ENCODE assay signal across 8 cellular contexts in genomic region chr10:89217057-89217990, GRCh38. TPM values are rescaled to one million over a fixed set of nuclear protein-coding genes. Genes with fewer than 3 reads are reported as not detected.
A peak's percentile ranks its signal among the peaks of the same experiment; 100 is the strongest.
DNase-seq lines count a peak whose midpoint lies in the region; ATAC-seq, FAIRE-seq and TF ChIP-seq lines count a peak whose summit lies in the region.

No MANE protein-coding gene starts in this region.

- ATAC-seq in CD4-positive, alpha-beta T cell (ENCODE audit: poor library complexity), result peak; percentile 69

- peak; percentile 39 to 60 (median 56) for DNase-seq in CD4-positive, alpha-beta T cell
- DNase-seq in HTR-8/SVneo (ENCODE audit: insufficient read length, low spot score), result peak; percentile 28
- no peak for DNase-seq in RWPE1 (ENCODE audit: low spot score)
- DNase-seq in activated effector memory CD4-positive, alpha-beta T cell treated with Interleukin-2 at 50 U/mL for 16 hours, result peak; percentile 31
- no peak for DNase-seq in frontal cortex (ENCODE audit: low spot score in 2 of 2)
- no peak for DNase-seq in progenitor cell of endocrine pancreas (ENCODE audit: low spot score, unreplicated experiment)
- DNase-seq in vagina (ENCODE audit: extremely low spot score in 2 of 2), result no peak
- no peak for DNase-seq in islet precursor cell

- intact Hi-C loops in CD4-positive, alpha-beta T cell (cut with DNase I, micrococcal nuclease), result loop anchor here (1.0 to 10.0 kb wide), 7 partner anchors 282 to 653 kb away; no protein-coding TSS in a partner anchor
- intact Hi-C loops in vagina (cut with DNase I), result loop anchor here (10.0 kb wide), 1 partner anchor 383 kb away; no protein-coding TSS in a partner anchor

- CTCF ChIA-PET in CD4-positive, alpha-beta T cell (lab: Charles Lee), result interaction anchor here (0.6 to 2.4 kb wide), 8 partner anchors 10 to 426 kb away, joined by 3 to 8 read pairs (median 4); partner anchors contain the start of genes CH25H and LIPA
- CTCF ChIA-PET in RWPE1 (lab: Yijun Ruan, JAX), result interaction anchor here (0.6 to 2.0 kb wide), 17 partner anchors 10 to 1590 kb away, joined by 3 to 17 read pairs (median 4); partner anchors contain the start of genes CH25H and FAS

- H3K4me3 Mint-ChIP-seq in CD4-positive, alpha-beta T cell, result no peak overlapping the region
- H3K4me3 Mint-ChIP-seq in progenitor cell of endocrine pancreas (ENCODE audit: low read depth), result no peak overlapping the region

- peaks cover 58% of the 10 kb centered on the region for H3K36me3 Mint-ChIP-seq in CD4-positive, alpha-beta T cell (ENCODE audit: low read depth)
- H3K36me3 Mint-ChIP-seq in progenitor cell of endocrine pancreas (ENCODE audit: insufficient read depth), result no peaks in the 10 kb centered on the region

- TF ChIP-seq CTCF in CD4-positive, alpha-beta T cell (IDR thresholded peaks at IDR 0.05), result peak; percentile 77
- peak; percentile 60 for TF ChIP-seq CTCF in RWPE1 (conservative IDR thresholded peaks at IDR 0.05; ENCODE audit: low read depth)
- TF ChIP-seq CTCF in progenitor cell of endocrine pancreas (IDR thresholded peaks at IDR 0.05; ENCODE audit: unreplicated experiment), result peak; percentile 84
- peak; percentile 51 to 79 (median 63) for TF ChIP-seq CTCF in vagina (IDR thresholded peaks at IDR 0.05)

- no peaks in the 10 kb centered on the region for H3K9me3 Mint-ChIP-seq in CD4-positive, alpha-beta T cell
- H3K9me3 Mint-ChIP-seq in progenitor cell of endocrine pancreas (ENCODE audit: low read depth), result no peaks in the 10 kb centered on the region

- H3K27me3 ChIP-seq in CD4-positive, alpha-beta T cell (ENCODE audit: control insufficient read depth, insufficient read depth, low read length), result no peaks in the 10 kb centered on the region
- no peaks in the 10 kb centered on the region for H3K27me3 ChIP-seq in vagina

- POLR2A ChIA-PET in CD4-positive, alpha-beta T cell (lab: Charles Lee), result interaction anchor here (1.1 to 1.6 kb wide), 4 partner anchors 84 to 337 kb away, joined by 3 to 5 read pairs (median 4); partner anchors contain the start of genes IFIT2 and STAMBPL1
- POLR2A ChIA-PET in RWPE1 (lab: Yijun Ruan, JAX; ENCODE audit: low non-redundant PET), result no interaction called here

- no peak overlapping the region for H3K27ac ChIP-seq in CD4-positive, alpha-beta T cell (ENCODE audit: low read depth, low read length)
- no peak overlapping the region for H3K27ac ChIP-seq in RWPE1
- H3K27ac ChIP-seq in vagina, result peak overlapping the region; percentile 30

- no peaks in the 10 kb centered on the region for H3K9me3 ChIP-seq in CD4-positive, alpha-beta T cell (ENCODE audit: control insufficient read depth, low read length)
- H3K9me3 ChIP-seq in vagina, result no peaks in the 10 kb centered on the region

- H3K4me3 ChIP-seq in vagina, result no peak overlapping the region

- FAIRE-seq in HTR-8/SVneo (lab: Jason Lieb, UNC), result peak; percentile 60
- peak; percentile 99 for FAIRE-seq in frontal cortex (lab: Jason Lieb, UNC)

- H3K4me1 Mint-ChIP-seq in CD4-positive, alpha-beta T cell (ENCODE audit: low read depth), result peaks cover 10% of the 10 kb centered on the region
- H3K4me1 Mint-ChIP-seq in progenitor cell of endocrine pancreas (ENCODE audit: low read depth), result peaks cover 6% of the 10 kb centered on the region

- H3K36me3 ChIP-seq in vagina, result peaks cover 0 to 6% of the 10 kb centered on the region in 2 donors

- peaks cover 28% of the 10 kb centered on the region for H3K4me1 ChIP-seq in vagina

- TF ChIP-seq POLR2A in vagina (IDR thresholded peaks at IDR 0.05), result no peak

- peaks cover 3% of the 10 kb centered on the region for H3K27me3 Mint-ChIP-seq in CD4-positive, alpha-beta T cell
- peaks cover 3% of the 10 kb centered on the region for H3K27me3 Mint-ChIP-seq in progenitor cell of endocrine pancreas

- peak overlapping the region; percentile 73 for H3K27ac Mint-ChIP-seq in CD4-positive, alpha-beta T cell
- H3K27ac Mint-ChIP-seq in progenitor cell of endocrine pancreas, result no peak overlapping the region

RNA-seq across cellular contexts. Expression of gene CH25H, which starts 10.2 kb away (rescaled TPM):
- under 1 TPM; 0.49 to 0.50 TPM for total RNA-seq in CD4-positive, alpha-beta T cell
- 0.82 TPM for total RNA-seq in frontal cortex
- total RNA-seq in progenitor cell of endocrine pancreas, result not detected in 2 replicates
- 0.74 TPM for total RNA-seq in vagina

RNA-seq across cellular contexts. Expression of gene LIPA, which starts 34.3 kb away (rescaled TPM):
- total RNA-seq in CD4-positive, alpha-beta T cell, result 10 to 100 TPM; 15.6 to 16.4 TPM
- total RNA-seq in frontal cortex (38.7 TPM), progenitor cell of endocrine pancreas (17.0 and 19.5 TPM in 2 replicates), vagina (27.7 TPM)

Comparison
In these comparisons a context has a peak if more than half of its experiments do, and no peak if none do; other contexts are left out.
1. DNase-seq: peak in CD4-positive, alpha-beta T cell (10 of 10), HTR-8/SVneo (single experiment) and activated effector memory CD4-positive, alpha-beta T cell treated with Interleukin-2 at 50 U/mL for 16 hours (single experiment); none in RWPE1 (single experiment), frontal cortex (0 of 2), progenitor cell of endocrine pancreas (single experiment), vagina (0 of 2) and islet precursor cell (single experiment).
2. Peak in every context shown above with its lines, with median percentiles within 50 percentile points of each other: CTCF ChIP-seq.